In the genomic region with DNA sequence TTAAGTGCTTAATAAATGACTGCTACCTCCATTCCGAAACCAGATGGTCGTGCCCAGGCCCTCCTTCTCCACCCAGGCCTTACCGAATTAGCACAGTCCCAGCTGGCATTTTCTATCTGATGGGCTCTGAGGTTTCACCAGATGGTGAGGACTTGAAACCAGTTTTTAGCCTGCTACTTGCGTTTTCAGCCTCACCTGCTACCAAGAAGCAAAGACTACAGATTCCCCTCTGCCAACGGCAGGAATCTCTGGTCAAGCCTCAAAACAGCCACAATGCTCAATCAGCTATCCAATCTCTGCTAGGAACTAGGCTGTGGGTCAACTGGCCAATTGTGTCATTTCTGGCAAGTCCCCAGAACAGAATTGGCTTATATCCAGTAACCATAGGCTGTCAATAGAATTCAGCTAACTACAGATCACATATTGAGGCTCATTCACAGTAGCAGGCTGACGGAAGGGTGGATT, we compare ENCODE assay signal across 1 cellular context.
TF ChIP-seq lines count a peak whose summit lies in the region.

No MANE protein-coding gene starts in this region.

TF ChIP-seq in WTC11, 78 proteins besides CTCF, POLR2A, EP300 and RAD21 (continued from another document):
- TF ChIP-seq, protein P1, sequence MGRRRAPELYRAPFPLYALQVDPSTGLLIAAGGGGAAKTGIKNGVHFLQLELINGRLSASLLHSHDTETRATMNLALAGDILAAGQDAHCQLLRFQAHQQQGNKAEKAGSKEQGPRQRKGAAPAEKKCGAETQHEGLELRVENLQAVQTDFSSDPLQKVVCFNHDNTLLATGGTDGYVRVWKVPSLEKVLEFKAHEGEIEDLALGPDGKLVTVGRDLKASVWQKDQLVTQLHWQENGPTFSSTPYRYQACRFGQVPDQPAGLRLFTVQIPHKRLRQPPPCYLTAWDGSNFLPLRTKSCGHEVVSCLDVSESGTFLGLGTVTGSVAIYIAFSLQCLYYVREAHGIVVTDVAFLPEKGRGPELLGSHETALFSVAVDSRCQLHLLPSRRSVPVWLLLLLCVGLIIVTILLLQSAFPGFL (CRISPR knock-in tag; IDR thresholded peaks at IDR 0.05; ENCODE audit: borderline replicate concordance) = no peak
